In the genomic region with DNA sequence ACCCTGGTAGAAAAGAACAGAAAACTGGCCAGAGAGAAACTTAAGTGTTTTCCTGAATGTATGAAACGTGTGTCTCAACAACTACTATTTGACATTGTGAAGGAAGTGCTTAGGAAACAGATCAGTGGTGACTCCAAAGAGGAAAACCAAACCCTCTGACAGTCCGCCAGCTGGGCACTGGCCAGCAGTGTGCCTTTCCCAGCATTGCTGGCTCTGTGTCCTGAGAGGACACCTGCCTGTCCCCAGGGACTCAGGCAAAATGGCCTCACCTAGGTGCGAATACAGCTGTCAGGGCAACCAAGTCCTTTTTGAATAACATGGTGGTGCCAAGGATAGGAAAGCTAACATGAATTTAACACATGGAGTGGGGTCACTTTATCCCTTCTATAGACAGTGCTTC, we compare ENCODE assay signal across 20 cellular contexts.
A peak's percentile ranks its signal among the peaks of the same experiment; 100 is the strongest.
DNase-seq lines count a peak whose midpoint lies in the region; ATAC-seq lines count a peak whose summit lies in the region.
"Had no signal": no experiment of that assay in that cellular context is flagged by ENCODE, and none has a peak within 500 bp of the region (broad histone marks: within the 10 kb centered on the region; RNA-seq: fewer than 3 reads in every experiment).

No MANE protein-coding gene starts in this region.

- DNase-seq in DMS53 (lab: John Stamatoyannopoulos, UW) (peak; percentile 9), DMS53 treated with DMSO at 0.1 percent for 48 hours (lab: John Stamatoyannopoulos, UW; ENCODE audit: unreplicated experiment) (no peak), NCI-H446 treated with DMSO at 0.1 percent for 48 hours (lab: John Stamatoyannopoulos, UW) (peak; percentile 28), left ventricle myocardium superior (peak; percentile 90), substantia nigra (lab: John Stamatoyannopoulos, UW) (peak in 21 of 49 donors; percentile 4 to 71 (median 22)), kidney glomerular epithelial cell (lab: John Stamatoyannopoulos, UW) (no peak), germinal center (ENCODE audit: low spot score) (no peak)
- DNase-seq: activated CD4-positive, alpha-beta T cell treated with anti-CD3 and anti-CD28 coated beads, Interleukin-2, amount 50 U/mL, for 1 hour; activated naive CD8-positive, alpha-beta T cell treated with anti-CD3 and anti-CD28 coated beads, Interleukin-2, amount 10 ng/mL, durations not matched to agents 7 days and 5 days; activated T-cell treated with anti-CD3 and anti-CD28 coated beads, Interleukin-2, amount 50 U/mL, for 24 hours; CD4-positive, CD25-positive, alpha-beta regulatory T cell; effector memory CD4-positive, alpha-beta T cell; NCI-H187 treated with DMSO at 0.1 percent for 48 hours; occipital lobe; spleen; stimulated activated naive CD8-positive, alpha-beta T cell treated with anti-CD3 and anti-CD28 coated beads, Interleukin-15, amount 100 ng/mL, for 72 hours; T1000 had no signal

- intact Hi-C loops in left ventricle myocardium superior (cut with micrococcal nuclease) = no loop called here

- ATAC-seq in left ventricle myocardium superior (peak; percentile 99), GM18868 (IDR thresholded peaks at IDR 0.05; ENCODE audit: unreplicated experiment) (no peak)
- ATAC-seq: stimulated activated naive CD8-positive, alpha-beta T cell treated with anti-CD3 and anti-CD28 coated beads, Interleukin-15, amount 100 ng/mL, for 72 hours had no signal

- peak overlapping the region; percentile 42 for H3K27ac ChIP-seq in substantia nigra (ENCODE audit: low read depth, low read length, poor library complexity, severe bottlenecking)
- H3K27ac ChIP-seq: 22Rv1, KMS-11, spleen had no signal

Comparison
In these comparisons a context has a peak if more than half of its experiments do, and no peak if none do; other contexts are left out.
1. DNase-seq: peak in DMS53 (single experiment), NCI-H446 treated with DMSO at 0.1 percent for 48 hours (single experiment) and left ventricle myocardium superior (single experiment); none in DMS53 treated with DMSO at 0.1 percent for 48 hours (single experiment), kidney glomerular epithelial cell (single experiment) and germinal center (single experiment).